Comparison of ENCODE assay signal across 18 cellular contexts in the genomic region with DNA sequence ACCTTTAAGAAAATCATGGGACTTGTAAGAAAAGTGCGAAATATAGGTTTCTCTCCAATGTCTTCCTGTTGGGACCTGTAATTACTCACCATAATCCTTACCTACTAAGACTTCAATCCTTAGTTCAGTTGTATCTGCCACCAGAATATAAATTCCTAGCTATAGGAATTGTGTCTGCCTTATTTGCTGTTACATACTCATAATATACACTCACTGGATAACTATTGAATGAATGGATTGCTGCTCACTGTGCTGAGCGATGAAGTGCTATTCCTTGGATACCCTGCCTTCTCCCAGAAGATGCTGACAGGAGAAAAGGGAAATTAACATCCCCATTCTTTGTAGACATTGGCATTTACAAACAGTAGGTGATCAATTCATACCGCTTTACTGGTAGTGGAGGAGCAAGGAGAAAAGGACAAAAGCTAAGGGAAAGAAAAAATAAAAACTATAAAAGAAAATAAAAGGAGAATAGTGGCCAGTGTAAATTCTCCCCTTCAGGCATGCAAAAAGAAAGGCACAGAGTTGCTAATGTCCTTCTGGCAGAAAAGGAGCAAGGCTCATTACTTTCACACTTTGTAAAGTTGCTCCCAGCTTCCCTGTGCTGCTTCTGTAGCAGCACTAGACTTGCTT.
A peak's percentile ranks its signal among the peaks of the same experiment; 100 is the strongest.
DNase-seq lines count a peak whose midpoint lies in the region; ATAC-seq and TF ChIP-seq lines count a peak whose summit lies in the region.
"Had no signal": no experiment of that assay in that cellular context is flagged by ENCODE, and none has a peak within 500 bp of the region (broad histone marks: within the 10 kb centered on the region; RNA-seq: fewer than 3 reads in every experiment).

No MANE protein-coding gene starts in this region.

- peak overlapping the region in 2 of 3 experiments; percentile 6 to 82; a peak in 3 of 7 replicates for H3K27ac Mint-ChIP-seq in H9
- H3K27ac Mint-ChIP-seq: HFFc6, IgD-negative memory B cell had no signal

- no peak overlapping the region for H4K12ac ChIP-seq in trophoblast cell (ENCODE audit: low read depth, low read length)

- no peak overlapping the region for H3K4me3 ChIP-seq in adipocyte (ENCODE audit: low read length)
- peak overlapping the region; percentile 24; the same call in 1 of the 2 replicates for H3K4me3 ChIP-seq in iPS-20b (ENCODE audit: low read length)
- no peak overlapping the region for H3K4me3 ChIP-seq in trophoblast cell (ENCODE audit: low read depth, low read length)

- H3K27ac ChIP-seq in H9 (ENCODE audit: insufficient read length, low read depth, low read length) (peak overlapping the region; percentile 2), iPS-20b (ENCODE audit: low read length) (no peak overlapping the region), trophoblast cell (ENCODE audit: low read depth, low read length) (no peak overlapping the region)
- H3K27ac ChIP-seq: C4-2B had no signal

- H3K9ac ChIP-seq in H9 (ENCODE audit: extremely low read depth, insufficient read length, low read length), result no peak overlapping the region
- no peak overlapping the region for H3K9ac ChIP-seq in adipocyte (ENCODE audit: low read length)
- H3K9ac ChIP-seq in iPS-20b (ENCODE audit: low read depth, low read length), result no peak overlapping the region; the same call in 1 of the 2 replicates
- H3K9ac ChIP-seq in trophoblast cell (ENCODE audit: low read length), result no peak overlapping the region

- H2BK12ac ChIP-seq in H9 (ENCODE audit: insufficient read length, low read depth, low read length) (no peak overlapping the region), trophoblast cell (ENCODE audit: low read length) (no peak overlapping the region)

- H3K9me3 ChIP-seq in H9 (ENCODE audit: control insufficient read depth, low read depth, low read length) (no peaks in the 10 kb centered on the region), adipocyte (ENCODE audit: control insufficient read depth, low read length) (no peaks in the 10 kb centered on the region), iPS-20b (ENCODE audit: insufficient read depth, low read depth, low read length) (no peaks in the 10 kb centered on the region), trophoblast cell (ENCODE audit: insufficient read depth, low read depth, low read length) (no peaks in the 10 kb centered on the region)

- H4K91ac ChIP-seq in H9 (ENCODE audit: insufficient read length, low read depth, low read length), result no peak overlapping the region
- H4K91ac ChIP-seq in trophoblast cell (ENCODE audit: low read depth, low read length), result no peak overlapping the region

- no peak for ATAC-seq in activated T-cell treated with anti-CD3 and anti-CD28 coated beads, Interleukin-2, amount 50 U/mL, for 4 hours

- no peak overlapping the region for H3T11ph ChIP-seq in H9 (ENCODE audit: low read length)

- no peak for TF ChIP-seq CTCF in H9 (conservative IDR thresholded peaks at IDR 0.05)

- no CpG with 5 or more reads among the region's 3 CpGs for WGBS in H9 (ENCODE audit: extremely low coverage, insufficient read length, low lambda C conversion rate)
- no CpG with 5 or more reads among the region's 3 CpGs for WGBS in trophoblast cell (ENCODE audit: extremely low coverage, insufficient coverage, insufficient read length)

- H3K27me3 ChIP-seq in H9 (ENCODE audit: insufficient read depth, low read length) (no peaks in the 10 kb centered on the region), adipocyte (replicated peaks; ENCODE audit: control insufficient read depth, insufficient read depth, low read length) (no peaks in the 10 kb centered on the region), iPS-20b (ENCODE audit: insufficient read depth, low read length) (no peaks in the 10 kb centered on the region), trophoblast cell (ENCODE audit: insufficient read depth, low read length) (no peaks in the 10 kb centered on the region)

- H2AFZ ChIP-seq in H9 (ENCODE audit: low read length) (no peak overlapping the region), trophoblast cell (ENCODE audit: insufficient read depth, low read length, poor library complexity) (no peak overlapping the region)

- H2AK5ac ChIP-seq in H9 (ENCODE audit: insufficient read length, low read length) (no peak overlapping the region), trophoblast cell (ENCODE audit: low read length) (no peak overlapping the region)

- H2BK20ac ChIP-seq in H9 (ENCODE audit: low read depth, low read length, poor library complexity, severe bottlenecking), result no peak overlapping the region

- H3K36me3 ChIP-seq in adipocyte (ENCODE audit: control insufficient read depth, insufficient read depth, low read length, severe bottlenecking) (no peaks in the 10 kb centered on the region), iPS-20b (ENCODE audit: insufficient read depth, low read depth, low read length) (no peaks in the 10 kb centered on the region), trophoblast cell (ENCODE audit: control insufficient read depth in 1 of 2, insufficient read depth in 2 of 2, low read length in 2 of 2) (no peaks in the 10 kb centered on the region)

- H3K23me2 ChIP-seq in H9 (ENCODE audit: insufficient read length, low read depth, low read length, poor library complexity, severe bottlenecking), result no peaks in the 10 kb centered on the region

- H3K4me3 Mint-ChIP-seq in H9, result no peak overlapping the region
- no peak overlapping the region for H3K4me3 Mint-ChIP-seq in activated T-cell treated with anti-CD3 and anti-CD28 coated beads, Interleukin-2, amount 50 U/mL, for 4 hours
- H3K4me3 Mint-ChIP-seq: HFFc6, IgD-negative memory B cell had no signal

- H4K20me1 ChIP-seq in H9 (ENCODE audit: control insufficient read depth, insufficient read depth, insufficient read length), result no peaks in the 10 kb centered on the region

- H3K4me1 ChIP-seq in H9 (ENCODE audit: insufficient read depth, low read length) (no peaks in the 10 kb centered on the region; the same call in 1 of the 2 replicates), adipocyte (ENCODE audit: control insufficient read depth, insufficient read depth, low read length) (no peaks in the 10 kb centered on the region), iPS-20b (ENCODE audit: insufficient read depth, low read length) (peaks cover 15% of the 10 kb centered on the region), trophoblast cell (ENCODE audit: control insufficient read depth in 1 of 2, insufficient read depth in 2 of 2, low read length in 2 of 2) (no peaks in the 10 kb centered on the region)

- H3K14ac ChIP-seq in H9 (ENCODE audit: insufficient read depth, low read length) (no peak overlapping the region), trophoblast cell (ENCODE audit: low read length) (no peak overlapping the region)

- H3K27me3 Mint-ChIP-seq in H9 (ENCODE audit: low read depth), result no peaks in the 10 kb centered on the region
- H3K27me3 Mint-ChIP-seq in activated T-cell treated with anti-CD3 and anti-CD28 coated beads, Interleukin-2, amount 50 U/mL, for 4 hours (ENCODE audit: low read depth), result no peaks in the 10 kb centered on the region
- H3K27me3 Mint-ChIP-seq: IgD-negative memory B cell had no signal

- peak overlapping the region; percentile 22 for H3K4me2 ChIP-seq in H9 (ENCODE audit: insufficient read depth, insufficient read length, low read length)
- H3K4me2 ChIP-seq in trophoblast cell (ENCODE audit: low read length), result no peak overlapping the region

- H3K18ac ChIP-seq in H9 (ENCODE audit: insufficient read length, low read depth, low read length) (no peak overlapping the region), trophoblast cell (ENCODE audit: low read length) (no peak overlapping the region)

- no peak overlapping the region for H4K5ac ChIP-seq in H9 (ENCODE audit: insufficient read length, low read depth, low read length)

- H2BK5ac ChIP-seq in H9 (ENCODE audit: insufficient read length, low read length), result no peak overlapping the region
- H2BK5ac ChIP-seq in trophoblast cell (ENCODE audit: low read depth, low read length, poor library complexity), result no peak overlapping the region

- H3K36me3 Mint-ChIP-seq in H9 (ENCODE audit: insufficient read depth in 1 of 3, low read depth in 3 of 3), result peaks cover 0 to 5% (median 4%) of the 10 kb centered on the region in 3 experiments; a peak in 3 of 7 replicates
- H3K36me3 Mint-ChIP-seq in activated T-cell treated with anti-CD3 and anti-CD28 coated beads, Interleukin-2, amount 50 U/mL, for 4 hours (ENCODE audit: insufficient read depth), result no peaks in the 10 kb centered on the region
- H3K36me3 Mint-ChIP-seq: IgD-negative memory B cell had no signal

- H2BK15ac ChIP-seq in H9 (ENCODE audit: low read depth, low read length), result no peak overlapping the region

- DNase-seq in H9 (no peak), adipocyte (ENCODE audit: low read depth) (peak; percentile 15), trophoblast cell (peak; percentile 10 to 70), NCI-H69 (lab: John Stamatoyannopoulos, UW) (no peak), NCI-H526 (lab: John Stamatoyannopoulos, UW) (no peak)
- no peak for DNase-seq in activated T-cell treated with anti-CD3 and anti-CD28 coated beads, Interleukin-2, amount 50 U/mL, for 4 hours
- DNase-seq: HFFc6; Kasumi-1; MM.1S; NCI-H1105; NCI-H1694; NCI-H345; NK-92 treated with Interleukin-12 subunit alpha and Interleukin-12 subunit beta, amount 100 ng/mL, for 24 hours; OCI-M1; SHP77 treated with DMSO at 0.1 percent for 48 hours had no signal

- H3K4me1 Mint-ChIP-seq in H9, result peaks cover 44 to 46% of the 10 kb centered on the region in 2 experiments
- H3K4me1 Mint-ChIP-seq in activated T-cell treated with anti-CD3 and anti-CD28 coated beads, Interleukin-2, amount 50 U/mL, for 4 hours (ENCODE audit: low read depth), result no peaks in the 10 kb centered on the region
- H3K4me1 Mint-ChIP-seq: IgD-negative memory B cell had no signal

- H2BK120ac ChIP-seq in H9 (ENCODE audit: low read depth, low read length, poor library complexity, severe bottlenecking), result no peak overlapping the region
- H2BK120ac ChIP-seq in trophoblast cell (ENCODE audit: insufficient read depth, low read length, poor library complexity), result no peak overlapping the region

- H3K79me1 ChIP-seq in H9 (ENCODE audit: insufficient read depth, low read depth, low read length, poor library complexity, severe bottlenecking), result no peaks in the 10 kb centered on the region
- H3K79me1 ChIP-seq in trophoblast cell (ENCODE audit: low read length), result no peaks in the 10 kb centered on the region

- no peak overlapping the region for H3K23ac ChIP-seq in H9 (ENCODE audit: insufficient read length, low read depth, low read length)
- H3K23ac ChIP-seq in trophoblast cell (ENCODE audit: low read length), result no peak overlapping the region

- peaks cover 0 to 4% of the 10 kb centered on the region in 2 experiments; a peak in 1 of 5 replicates for H3K9me3 Mint-ChIP-seq in H9
- peaks cover 6% of the 10 kb centered on the region for H3K9me3 Mint-ChIP-seq in activated T-cell treated with anti-CD3 and anti-CD28 coated beads, Interleukin-2, amount 50 U/mL, for 4 hours

- no peak overlapping the region for H3K4ac ChIP-seq in H9 (ENCODE audit: low read depth, low read length)
- H3K4ac ChIP-seq in trophoblast cell (ENCODE audit: low read depth, low read length), result no peak overlapping the region

- H3K79me2 ChIP-seq in H9 (ENCODE audit: insufficient read depth, low read length) (no peaks in the 10 kb centered on the region), trophoblast cell (ENCODE audit: control insufficient read depth, insufficient read depth, low read length, poor library complexity) (no peaks in the 10 kb centered on the region)

- no peak overlapping the region for H4K8ac ChIP-seq in H9 (replicated peaks; ENCODE audit: insufficient read length, low read depth, low read length)
- no peak overlapping the region for H4K8ac ChIP-seq in trophoblast cell (ENCODE audit: low read depth, low read length)

- H3K56ac ChIP-seq in H9 (ENCODE audit: insufficient read length, low read depth, low read length), result no peak overlapping the region

Comparison
In these comparisons a context has a peak if more than half of its experiments do, and no peak if none do; other contexts are left out.
1. DNase-seq: peak in adipocyte (single experiment) and trophoblast cell (2 of 2); none in H9 (single experiment), activated T-cell treated with anti-CD3 and anti-CD28 coated beads, Interleukin-2, amount 50 U/mL, for 4 hours (single experiment), NCI-H69 (single experiment) and NCI-H526 (0 of 2).